ENCODE assay signal across 25 cellular contexts in genomic region chr2:135175177-135175576, GRCh38.
DNase-seq lines count a peak whose midpoint lies in the region; ATAC-seq, FAIRE-seq and TF ChIP-seq lines count a peak whose summit lies in the region.
"Had no signal": no experiment of that assay in that cellular context is flagged by ENCODE, and none has a peak within 500 bp of the region (broad histone marks: within the 10 kb centered on the region; RNA-seq: fewer than 3 reads in every experiment).

No MANE protein-coding gene starts in this region.

- H3K27ac ChIP-seq in body of pancreas, result no peak overlapping the region
- H3K27ac ChIP-seq: BLaER1 treated with 17β-estradiol and CSF1 and Interleukin-3, amounts not matched to agents 10 nM and 100 nM; lower lobe of right lung; VCaP had no signal

- H3K4me1 ChIP-seq in body of pancreas, result no peaks in the 10 kb centered on the region
- H3K4me1 ChIP-seq: BLaER1 treated with 17β-estradiol and CSF1 and Interleukin-3, amounts not matched to agents 10 nM and 100 nM; lower lobe of right lung had no signal

- FAIRE-seq in frontal cortex (lab: Jason Lieb, UNC), result no peak
- FAIRE-seq: GM12892, GM19239 had no signal

- DNase-seq in DMS153 treated with DMSO at 0.1 percent for 48 hours (lab: John Stamatoyannopoulos, UW; ENCODE audit: unreplicated experiment) (peak; percentile 2), NCI-H146 (lab: John Stamatoyannopoulos, UW) (peak; percentile 95), NCI-H2196 (lab: John Stamatoyannopoulos, UW; ENCODE audit: unreplicated experiment) (peak; percentile 71), body of pancreas (peak; percentile 34 to 74 (median 54)), frontal cortex (ENCODE audit: low spot score in 2 of 2) (no peak), amniotic stem cell (lab: John Stamatoyannopoulos, UW) (no peak), hypothalamus (lab: John Stamatoyannopoulos, UW) (no peak)
- DNase-seq: activated CD8-positive, alpha-beta memory T cell treated with anti-CD3 and anti-CD28 coated beads, Interleukin-2, amount 50 U/mL, for 4 hours; aorta; central memory CD4-positive, alpha-beta T cell; EL; glutamatergic neuron; IMR-90; lower lobe of right lung; NCI-H1436 treated with DMSO at 0.1 percent for 48 hours; NCI-H82; retina; SK-N-SH; stimulated activated CD4-positive, alpha-beta T cell treated with anti-CD3 and anti-CD28 coated beads, Interleukin-2, amount 100 ng/mL, for 48 hours had no signal

- intact Hi-C loops in body of pancreas (cut with DNase I), result no loop called here

- H3K9me3 ChIP-seq in body of pancreas, result no peaks in the 10 kb centered on the region
- H3K9me3 ChIP-seq: lower lobe of right lung, SK-N-SH had no signal

- WGBS in body of pancreas, 2 donors, result 50 to 51% methylated on average over 2 to 3 of the region's 3 CpGs

- H3K27me3 ChIP-seq in body of pancreas, result no peaks in the 10 kb centered on the region
- H3K27me3 ChIP-seq: BLaER1 treated with 17β-estradiol and CSF1 and Interleukin-3, amounts not matched to agents 10 nM and 100 nM had no signal

- H3K36me3 ChIP-seq in body of pancreas (replicated peaks in 1 of 2; ENCODE audit: insufficient read depth in 1 of 2, low read depth in 2 of 2), result peaks cover 0 to 6% of the 10 kb centered on the region in 2 donors

- ATAC-seq in body of pancreas, result no peak
- ATAC-seq: activated T-helper 17 cell treated with anti-CD3 and anti-CD28 coated beads, Interleukin-2, amount 50 U/mL, for 72 hours; lower lobe of right lung; stimulated activated memory B cell treated with anti-CD40 and anti-IgM and Interleukin-4, amounts not matched to agents 10 μg/mL and 1 μg/mL and 100 μg/mL, for 72 hours had no signal

- no peak for TF ChIP-seq POLR2A in body of pancreas (IDR thresholded peaks at IDR 0.05)

- no peak overlapping the region for H3K4me3 ChIP-seq in body of pancreas
- H3K4me3 ChIP-seq: BLaER1 treated with 17β-estradiol and CSF1 and Interleukin-3, amounts not matched to agents 10 nM and 100 nM; lower lobe of right lung had no signal

- TF ChIP-seq CTCF in body of pancreas (IDR thresholded peaks at IDR 0.05), result no peak

Comparison
In these comparisons a context has a peak if more than half of its experiments do, and no peak if none do; other contexts are left out.
1. DNase-seq: peak in DMS153 treated with DMSO at 0.1 percent for 48 hours (single experiment), NCI-H146 (single experiment), NCI-H2196 (single experiment) and body of pancreas (4 of 4); none in frontal cortex (0 of 2), amniotic stem cell (single experiment) and hypothalamus (0 of 51).